ENCODE assay signal across 1 cellular context in the genomic region with DNA sequence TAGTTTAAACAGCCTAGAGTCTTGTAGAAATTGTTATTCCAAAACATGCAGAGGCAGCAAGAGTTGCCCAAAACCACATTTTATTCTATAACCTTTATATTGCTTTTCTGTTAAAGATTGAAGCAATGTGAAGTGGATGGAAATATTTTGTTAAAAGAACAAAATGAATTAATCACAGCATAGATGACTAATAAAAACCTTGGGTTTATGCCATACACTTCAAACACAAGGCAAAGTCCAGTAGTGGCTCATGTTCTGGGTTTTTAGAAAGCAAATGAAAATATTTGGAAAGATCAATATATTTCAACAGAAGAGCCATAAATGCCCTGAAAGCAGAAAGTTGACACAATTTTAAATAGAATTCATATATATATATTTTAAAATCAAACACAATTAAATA.
TF ChIP-seq lines count a peak whose summit lies in the region.

No MANE protein-coding gene starts in this region.

TF ChIP-seq in HepG2, 621 proteins besides CTCF, POLR2A, EP300 and RAD21:
- 0 out of 2 replicates have a peak, but pooled peaks have one; percentile 13 for TF ChIP-seq HNF4A (CRISPR knock-in tag; IDR thresholded peaks at IDR 0.05)
- 0 out of 2 replicates have a peak, but pooled peaks have one; percentile 13 for TF ChIP-seq BCL6 (CRISPR knock-in tag; IDR thresholded peaks at IDR 0.05)
- no peak for TF ChIP-seq ZNF510 (CRISPR knock-in tag; IDR thresholded peaks at IDR 0.05; ENCODE audit: low read depth)
- TF ChIP-seq, protein P1, sequence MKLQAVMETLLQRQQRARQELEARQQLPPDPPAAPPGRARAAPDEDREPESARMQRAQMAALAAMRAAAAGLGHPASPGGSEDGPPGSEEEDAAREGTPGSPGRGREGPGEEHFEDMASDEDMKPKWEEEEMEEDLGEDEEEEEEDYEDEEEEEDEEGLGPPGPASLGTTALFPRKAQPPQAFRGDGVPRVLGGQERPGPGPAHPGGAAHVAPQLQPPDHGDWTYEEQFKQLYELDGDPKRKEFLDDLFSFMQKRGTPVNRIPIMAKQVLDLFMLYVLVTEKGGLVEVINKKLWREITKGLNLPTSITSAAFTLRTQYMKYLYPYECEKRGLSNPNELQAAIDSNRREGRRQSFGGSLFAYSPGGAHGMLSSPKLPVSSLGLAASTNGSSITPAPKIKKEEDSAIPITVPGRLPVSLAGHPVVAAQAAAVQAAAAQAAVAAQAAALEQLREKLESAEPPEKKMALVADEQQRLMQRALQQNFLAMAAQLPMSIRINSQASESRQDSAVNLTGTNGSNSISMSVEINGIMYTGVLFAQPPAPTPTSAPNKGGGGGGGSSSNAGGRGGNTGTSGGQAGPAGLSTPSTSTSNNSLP (IDR thresholded peaks at IDR 0.05; ENCODE audit: low read depth, low read length), result 0 out of 2 replicates have a peak, but pooled peaks have one; percentile 21
